In genomic region chr21:42545317-42545716, GRCh38 we compare ENCODE assay signal across 18 cellular contexts. TPM values are rescaled to one million over a fixed set of nuclear protein-coding genes. Genes with fewer than 3 reads are reported as not detected.
DNase-seq lines count a peak whose midpoint lies in the region; ATAC-seq and TF ChIP-seq lines count a peak whose summit lies in the region.
"Had no signal": no experiment of that assay in that cellular context is flagged by ENCODE, and none has a peak within 500 bp of the region (broad histone marks: within the 10 kb centered on the region; RNA-seq: fewer than 3 reads in every experiment).

No MANE protein-coding gene starts in this region.

- intact Hi-C loops in spleen (cut with DNase I; ENCODE audit: low total_unique reads) (loop anchor here (10.0 kb wide), 1 partner anchor 419 kb away; no protein-coding TSS in a partner anchor), left cardiac atrium (cut with DNase I) (no loop called here)

- H3K36me3 ChIP-seq in CD8-positive, alpha-beta memory T cell (ENCODE audit: insufficient read depth, low read length) = peaks cover 8% of the 10 kb centered on the region
- H3K36me3 ChIP-seq in MM.1S (replicated peaks; ENCODE audit: insufficient read depth, low read length) = no peaks in the 10 kb centered on the region
- peaks cover 0 to 100% (median 77%) of the 10 kb centered on the region in 6 donors for H3K36me3 ChIP-seq in spleen
- H3K36me3 ChIP-seq: SJCRH30 had no signal

- H3F3A ChIP-seq in MM.1S (ENCODE audit: insufficient read depth, low read length) = no peaks in the 10 kb centered on the region

- H3K27me3 ChIP-seq in CD8-positive, alpha-beta memory T cell (ENCODE audit: insufficient read depth, low read length, poor library complexity, severe bottlenecking) = no peaks in the 10 kb centered on the region
- peaks cover 49% of the 10 kb centered on the region for H3K27me3 ChIP-seq in MM.1S (replicated peaks; ENCODE audit: insufficient read depth, low read length)
- H3K27me3 ChIP-seq in spleen (replicated peaks in 1 of 7) = no peaks in the 10 kb centered on the region
- H3K27me3 ChIP-seq: SJCRH30 had no signal

- H3K4me2 ChIP-seq in MM.1S (ENCODE audit: low read depth, low read length) = no peak overlapping the region

- H3K79me2 ChIP-seq in MM.1S (ENCODE audit: low read length) = no peaks in the 10 kb centered on the region

- no peaks in the 10 kb centered on the region for H3K9me3 ChIP-seq in CD8-positive, alpha-beta memory T cell (ENCODE audit: low read length)
- H3K9me3 ChIP-seq in MM.1S (replicated peaks; ENCODE audit: insufficient read depth, low read length) (no peaks in the 10 kb centered on the region), spleen (no peaks in the 10 kb centered on the region)
- H3K9me3 ChIP-seq: SJCRH30 had no signal

- no peak for TF ChIP-seq POLR2A in spleen (IDR thresholded peaks at IDR 0.05)

- H2AFZ ChIP-seq in MM.1S (ENCODE audit: low read length) = no peak overlapping the region

- H3K27ac ChIP-seq in CD8-positive, alpha-beta memory T cell (ENCODE audit: low read depth, low read length) = peak overlapping the region; percentile 70
- no peak overlapping the region for H3K27ac ChIP-seq in MM.1S (ENCODE audit: low read length)
- no peak overlapping the region for H3K27ac ChIP-seq in spleen
- H3K27ac ChIP-seq: SJCRH30 had no signal

- H3K27me3 Mint-ChIP-seq in CD8-positive, alpha-beta memory T cell = no peaks in the 10 kb centered on the region
- no peaks in the 10 kb centered on the region for H3K27me3 Mint-ChIP-seq in effector memory CD8-positive, alpha-beta T cell

- peak; percentile 27 for ATAC-seq in effector memory CD8-positive, alpha-beta T cell (replicated peaks)
- no peak for ATAC-seq in left cardiac atrium
- ATAC-seq: HCT116, Panc1 had no signal

- no peaks in the 10 kb centered on the region for H4K20me1 ChIP-seq in MM.1S (ENCODE audit: insufficient read depth, low read length)

- TF ChIP-seq CTCF in MM.1S (IDR thresholded peaks at IDR 0.05; ENCODE audit: low read length) (no peak), spleen (IDR thresholded peaks at IDR 0.05 in 8 of 11, conservative IDR thresholded peaks at IDR 0.05 in 3 of 11) (no peak)

- WGBS in spleen, 5 donors = 79 to 88% (median 83%) methylated on average over 4 of the region's 4 CpGs

- no peak overlapping the region for H3K9ac ChIP-seq in MM.1S (ENCODE audit: low read length)

- DNase-seq in CD8-positive, alpha-beta memory T cell = no peak
- DNase-seq in MM.1S (peak; percentile 24), spleen (peak; percentile 63), left cardiac atrium (no peak), SK-N-DZ (ENCODE audit: low spot score) (no peak)
- DNase-seq in effector memory CD8-positive, alpha-beta T cell = no peak
- DNase-seq in stimulated activated CD4-positive, alpha-beta T cell treated with anti-CD3 and anti-CD28 coated beads, Interleukin-2, amount 100 ng/mL, for 24 hours = no peak
- DNase-seq: ACHN, DMS79 treated with DMSO at 0.1 percent for 48 hours, GOT3, NCI-H1092 treated with DMSO at 0.1 percent for 48 hours, NCI-H1694, NCI-H2081 treated with DMSO at 0.1 percent for 48 hours, SJCRH30 had no signal

- H3K4me1 Mint-ChIP-seq in CD8-positive, alpha-beta memory T cell = peaks cover 0 to 9% (median 9%) of the 10 kb centered on the region in 3 donors
- H3K4me1 Mint-ChIP-seq in effector memory CD8-positive, alpha-beta T cell (ENCODE audit: low read depth in 2 of 2) = peaks cover 5 to 9% of the 10 kb centered on the region in 2 donors
- H3K4me1 Mint-ChIP-seq: CD14-positive monocyte had no signal

- peaks cover 13 to 91% (median 28%) of the 10 kb centered on the region in 3 donors for H3K36me3 Mint-ChIP-seq in CD8-positive, alpha-beta memory T cell
- peaks cover 28% of the 10 kb centered on the region for H3K36me3 Mint-ChIP-seq in effector memory CD8-positive, alpha-beta T cell (ENCODE audit: insufficient read depth)

- CTCF ChIA-PET in CD8-positive, alpha-beta memory T cell (lab: Charles Lee) = no interaction called here

- no peak overlapping the region for H3K4me3 ChIP-seq in CD8-positive, alpha-beta memory T cell (ENCODE audit: low read length)
- H3K4me3 ChIP-seq in MM.1S (ENCODE audit: low read length) = no peak overlapping the region
- no peak overlapping the region for H3K4me3 ChIP-seq in spleen
- H3K4me3 ChIP-seq: SJCRH30 had no signal

- POLR2A ChIA-PET in CD8-positive, alpha-beta memory T cell (lab: Charles Lee) = no interaction called here

- H3K9me2 ChIP-seq in MM.1S (replicated peaks; ENCODE audit: insufficient read depth, low read length) = no peaks in the 10 kb centered on the region

- H3K4me1 ChIP-seq in CD8-positive, alpha-beta memory T cell (ENCODE audit: insufficient read depth, low read length) = peaks cover 4% of the 10 kb centered on the region
- peaks cover 5% of the 10 kb centered on the region; the same call in 1 of the 2 replicates for H3K4me1 ChIP-seq in MM.1S (ENCODE audit: low read length)
- no peaks in the 10 kb centered on the region for H3K4me1 ChIP-seq in spleen
- H3K4me1 ChIP-seq: SJCRH30 had no signal

- peak overlapping the region in 4 of 8 donors; percentile 26 to 70 (median 37) for H3K27ac Mint-ChIP-seq in CD8-positive, alpha-beta memory T cell
- peak overlapping the region in 1 of 2 donors; percentile 77 for H3K27ac Mint-ChIP-seq in effector memory CD8-positive, alpha-beta T cell

- H3K9me3 Mint-ChIP-seq in CD8-positive, alpha-beta memory T cell = no peaks in the 10 kb centered on the region
- no peaks in the 10 kb centered on the region for H3K9me3 Mint-ChIP-seq in effector memory CD8-positive, alpha-beta T cell

- H3K4me3 Mint-ChIP-seq in CD8-positive, alpha-beta memory T cell = peak overlapping the region in 1 of 7 donors; percentile 15
- no peak overlapping the region for H3K4me3 Mint-ChIP-seq in effector memory CD8-positive, alpha-beta T cell
- H3K4me3 Mint-ChIP-seq: CD14-positive monocyte had no signal

RNA-seq across cellular contexts. Expression of gene SLC37A1, which starts 31.7 kb away (rescaled TPM):
- total RNA-seq in CD8-positive, alpha-beta memory T cell = 10 to 100 TPM; 16.6 to 16.9 TPM
- 6.5 TPM for polyA plus RNA-seq in CD8-positive, alpha-beta memory T cell
- total RNA-seq in spleen = 10 to 100 TPM; 20.9 to 31.4 (median 24.5) TPM
- polyA plus RNA-seq in spleen = 10 to 100 TPM in 1 of 3 donors, 1 to 10 TPM in 2; 6.9 to 12.0 (median 9.5) TPM
- total RNA-seq in left cardiac atrium = 1 to 10 TPM; 1.9 to 3.7 TPM
- 3.5 and 4.2 TPM in 2 replicates for polyA plus RNA-seq in SK-N-DZ (2014; cell fraction: cytosol; rRNA removed)
- 3.6 and 6.2 TPM in 2 replicates for polyA plus RNA-seq in SK-N-DZ (2014; cell fraction: nucleus; rRNA removed)
- total RNA-seq: LHCN-M2, SJCRH30 had no signal

RNA-seq across cellular contexts. Expression of gene RSPH1, which starts 49.3 kb away (rescaled TPM):
- total RNA-seq in CD8-positive, alpha-beta memory T cell = not detected
- polyA plus RNA-seq in CD8-positive, alpha-beta memory T cell = not detected
- under 1 TPM in 2 of 7 donors, not detected in 5; 0.25 to 0.33 TPM for total RNA-seq in spleen
- under 1 TPM; 0.10 to 0.35 (median 0.26) TPM for polyA plus RNA-seq in spleen
- total RNA-seq in left cardiac atrium = not detected
- polyA plus RNA-seq in SK-N-DZ (2014; cell fraction: cytosol; rRNA removed) = 0.03 and 0.85 TPM in 2 replicates
- 0.45 and 1.3 TPM in 2 replicates for polyA plus RNA-seq in SK-N-DZ (2014; cell fraction: nucleus; rRNA removed)
- total RNA-seq: LHCN-M2, SJCRH30 had no signal
- polyA plus RNA-seq: CD14-positive monocyte had no signal

Comparison
In these comparisons a context has a peak if more than half of its experiments do, and no peak if none do; other contexts are left out.
1. DNase-seq: peak in MM.1S (single experiment) and spleen (single experiment); none in CD8-positive, alpha-beta memory T cell (0 of 5), effector memory CD8-positive, alpha-beta T cell (0 of 3), left cardiac atrium (single experiment), stimulated activated CD4-positive, alpha-beta T cell treated with anti-CD3 and anti-CD28 coated beads, Interleukin-2, amount 100 ng/mL, for 24 hours (0 of 2) and SK-N-DZ (single experiment).